8 cellular contexts compared by ENCODE assay signal in the genomic region with DNA sequence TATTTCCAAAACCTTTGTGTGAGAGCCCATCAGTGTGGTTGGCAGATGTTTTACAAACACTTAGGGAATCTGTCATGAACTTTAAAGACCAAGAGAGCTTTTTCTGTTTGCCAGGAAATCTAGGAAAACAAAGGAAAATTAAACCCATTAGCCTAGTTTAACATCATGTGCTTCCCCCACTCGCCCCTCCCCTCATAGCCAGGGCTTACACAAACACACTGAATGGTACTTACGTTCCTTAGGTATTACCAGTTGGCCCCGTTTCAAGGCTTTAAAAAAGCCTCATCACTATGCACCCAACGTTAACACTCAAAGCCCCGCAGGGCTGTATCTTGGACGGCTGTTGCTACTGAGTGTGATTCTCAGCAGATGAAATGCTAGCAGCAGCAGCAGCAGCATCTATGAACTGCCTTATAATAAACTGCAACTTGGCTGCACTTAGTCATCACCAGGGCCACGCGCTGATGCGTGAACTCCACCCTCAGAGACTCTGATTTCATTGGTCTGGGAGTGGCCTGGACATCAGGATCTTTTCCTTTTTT. TPM values are rescaled to one million over a fixed set of nuclear protein-coding genes. Genes with fewer than 3 reads are reported as not detected.
DNase-seq lines count a peak whose midpoint lies in the region; ATAC-seq, FAIRE-seq and TF ChIP-seq lines count a peak whose summit lies in the region.

No MANE protein-coding gene starts in this region.

- ATAC-seq in GM19463 (IDR thresholded peaks at IDR 0.05; ENCODE audit: unreplicated experiment): no peak

- FAIRE-seq in GM12891 (lab: Jason Lieb, UNC): peak; percentile 86

- peak; percentile 90 for TF ChIP-seq POLR2A in GM12891 (IDR thresholded peaks at IDR 0.05; ENCODE audit: low read depth, low read length)

- DNase-seq in AG08395 (ENCODE audit: low spot score) (peak; percentile 77), GM12891 (ENCODE audit: insufficient read length, low spot score) (no peak), NCI-H2171 treated with DMSO at 0.1 percent for 48 hours (lab: John Stamatoyannopoulos, UW) (peak; percentile 76), amniotic epithelial cell (ENCODE audit: low read depth) (peak; percentile 78), kidney tubule cell (ENCODE audit: low spot score) (peak; percentile 89), iPS-NIHi11 (ENCODE audit: low spot score) (no peak), HuH-7.5 (ENCODE audit: low spot score) (no peak)

TF ChIP-seq in GM12891, 5 proteins besides CTCF, POLR2A, EP300 and RAD21:
- TF ChIP-seq TAF1 (IDR thresholded peaks at IDR 0.05; ENCODE audit: low read depth, low read length) (peak; percentile 81), SPI1 (IDR thresholded peaks at IDR 0.05; ENCODE audit: low read depth, low read length) (no peak), PAX5 (IDR thresholded peaks at IDR 0.05; ENCODE audit: insufficient read depth, low read length, severe bottlenecking) (peak; percentile 69), POLR2AphosphoS5 (IDR thresholded peaks at IDR 0.05; ENCODE audit: low read depth, low read length) (peak; percentile 91), POU2F2 (IDR thresholded peaks at IDR 0.05; ENCODE audit: low read depth, low read length) (peak; percentile 77)

RNA-seq across cellular contexts. Expression of gene TTC39C, which starts 20.1 kb away (rescaled TPM):
- polyA plus RNA-seq in GM12891 (2012; ENCODE audit: low read depth, missing spikeins): 62.5 TPM

Comparison
In these comparisons a context has a peak if more than half of its experiments do, and no peak if none do; other contexts are left out.
1. DNase-seq: peak in AG08395 (single experiment), NCI-H2171 treated with DMSO at 0.1 percent for 48 hours (single experiment), amniotic epithelial cell (single experiment) and kidney tubule cell (single experiment); none in GM12891 (single experiment), iPS-NIHi11 (single experiment) and HuH-7.5 (single experiment).